2 cellular contexts compared by ENCODE assay signal in genomic region chr2:161352718-161353117, GRCh38.
TF ChIP-seq lines count a peak whose summit lies in the region.

No MANE protein-coding gene starts in this region.

TF ChIP-seq in IMR-90, 13 proteins besides CTCF, POLR2A, EP300 and RAD21:
- TF ChIP-seq FOS (IDR thresholded peaks at IDR 0.05; ENCODE audit: low read depth, low read length) (no peak), MAZ (IDR thresholded peaks at IDR 0.05; ENCODE audit: borderline replicate concordance, low read depth, low read length) (no peak), CHD1 (IDR thresholded peaks at IDR 0.05; ENCODE audit: low read depth, low read length) (no peak), MXI1 (IDR thresholded peaks at IDR 0.05; ENCODE audit: borderline replicate concordance, low read depth, low read length) (no peak), RCOR1 (IDR thresholded peaks at IDR 0.05; ENCODE audit: insufficient replicate concordance, low read length) (no peak), BHLHE40 (IDR thresholded peaks at IDR 0.05; ENCODE audit: low read depth, low read length) (no peak), CEBPB (IDR thresholded peaks at IDR 0.05; ENCODE audit: low read depth, low read length) (no peak), SMC3 (IDR thresholded peaks at IDR 0.05; ENCODE audit: low read depth, low read length) (no peak)

TF ChIP-seq in GM12878, 131 proteins besides CTCF, POLR2A, EP300 and RAD21:
- no peak for TF ChIP-seq HCFC1 (IDR thresholded peaks at IDR 0.05; ENCODE audit: low read length)
- TF ChIP-seq, protein P1, sequence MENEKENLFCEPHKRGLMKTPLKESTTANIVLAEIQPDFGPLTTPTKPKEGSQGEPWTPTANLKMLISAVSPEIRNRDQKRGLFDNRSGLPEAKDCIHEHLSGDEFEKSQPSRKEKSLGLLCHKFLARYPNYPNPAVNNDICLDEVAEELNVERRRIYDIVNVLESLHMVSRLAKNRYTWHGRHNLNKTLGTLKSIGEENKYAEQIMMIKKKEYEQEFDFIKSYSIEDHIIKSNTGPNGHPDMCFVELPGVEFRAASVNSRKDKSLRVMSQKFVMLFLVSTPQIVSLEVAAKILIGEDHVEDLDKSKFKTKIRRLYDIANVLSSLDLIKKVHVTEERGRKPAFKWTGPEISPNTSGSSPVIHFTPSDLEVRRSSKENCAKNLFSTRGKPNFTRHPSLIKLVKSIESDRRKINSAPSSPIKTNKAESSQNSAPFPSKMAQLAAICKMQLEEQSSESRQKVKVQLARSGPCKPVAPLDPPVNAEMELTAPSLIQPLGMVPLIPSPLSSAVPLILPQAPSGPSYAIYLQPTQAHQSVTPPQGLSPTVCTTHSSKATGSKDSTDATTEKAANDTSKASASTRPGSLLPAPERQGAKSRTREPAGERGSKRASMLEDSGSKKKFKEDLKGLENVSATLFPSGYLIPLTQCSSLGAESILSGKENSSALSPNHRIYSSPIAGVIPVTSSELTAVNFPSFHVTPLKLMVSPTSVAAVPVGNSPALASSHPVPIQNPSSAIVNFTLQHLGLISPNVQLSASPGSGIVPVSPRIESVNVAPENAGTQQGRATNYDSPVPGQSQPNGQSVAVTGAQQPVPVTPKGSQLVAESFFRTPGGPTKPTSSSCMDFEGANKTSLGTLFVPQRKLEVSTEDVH (IDR thresholded peaks at IDR 0.05; ENCODE audit: low read depth, partially characterized antibody) = no peak
- no peak for TF ChIP-seq DPF2 (IDR thresholded peaks at IDR 0.05)
- TF ChIP-seq, protein P2, sequence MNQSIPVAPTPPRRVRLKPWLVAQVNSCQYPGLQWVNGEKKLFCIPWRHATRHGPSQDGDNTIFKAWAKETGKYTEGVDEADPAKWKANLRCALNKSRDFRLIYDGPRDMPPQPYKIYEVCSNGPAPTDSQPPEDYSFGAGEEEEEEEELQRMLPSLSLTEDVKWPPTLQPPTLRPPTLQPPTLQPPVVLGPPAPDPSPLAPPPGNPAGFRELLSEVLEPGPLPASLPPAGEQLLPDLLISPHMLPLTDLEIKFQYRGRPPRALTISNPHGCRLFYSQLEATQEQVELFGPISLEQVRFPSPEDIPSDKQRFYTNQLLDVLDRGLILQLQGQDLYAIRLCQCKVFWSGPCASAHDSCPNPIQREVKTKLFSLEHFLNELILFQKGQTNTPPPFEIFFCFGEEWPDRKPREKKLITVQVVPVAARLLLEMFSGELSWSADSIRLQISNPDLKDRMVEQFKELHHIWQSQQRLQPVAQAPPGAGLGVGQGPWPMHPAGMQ (IDR thresholded peaks at IDR 0.05; ENCODE audit: borderline replicate concordance) = no peak
- TF ChIP-seq, protein P3, sequence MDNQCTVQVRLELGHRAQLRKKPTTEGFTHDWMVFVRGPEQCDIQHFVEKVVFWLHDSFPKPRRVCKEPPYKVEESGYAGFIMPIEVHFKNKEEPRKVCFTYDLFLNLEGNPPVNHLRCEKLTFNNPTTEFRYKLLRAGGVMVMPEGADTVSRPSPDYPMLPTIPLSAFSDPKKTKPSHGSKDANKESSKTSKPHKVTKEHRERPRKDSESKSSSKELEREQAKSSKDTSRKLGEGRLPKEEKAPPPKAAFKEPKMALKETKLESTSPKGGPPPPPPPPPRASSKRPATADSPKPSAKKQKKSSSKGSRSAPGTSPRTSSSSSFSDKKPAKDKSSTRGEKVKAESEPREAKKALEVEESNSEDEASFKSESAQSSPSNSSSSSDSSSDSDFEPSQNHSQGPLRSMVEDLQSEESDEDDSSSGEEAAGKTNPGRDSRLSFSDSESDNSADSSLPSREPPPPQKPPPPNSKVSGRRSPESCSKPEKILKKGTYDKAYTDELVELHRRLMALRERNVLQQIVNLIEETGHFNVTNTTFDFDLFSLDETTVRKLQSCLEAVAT (IDR thresholded peaks at IDR 0.05) = no peak
- no peak for TF ChIP-seq CREB1 (IDR thresholded peaks at IDR 0.05; ENCODE audit: low read depth)
- TF ChIP-seq SMARCA5 (IDR thresholded peaks at IDR 0.05) = no peak
- TF ChIP-seq BCL11A (IDR thresholded peaks at IDR 0.05; ENCODE audit: low read depth, low read length) = no peak
- TF ChIP-seq ZNF274 (IDR thresholded peaks at IDR 0.05; ENCODE audit: insufficient read depth, insufficient read length) = no peak
